In the genomic region with DNA sequence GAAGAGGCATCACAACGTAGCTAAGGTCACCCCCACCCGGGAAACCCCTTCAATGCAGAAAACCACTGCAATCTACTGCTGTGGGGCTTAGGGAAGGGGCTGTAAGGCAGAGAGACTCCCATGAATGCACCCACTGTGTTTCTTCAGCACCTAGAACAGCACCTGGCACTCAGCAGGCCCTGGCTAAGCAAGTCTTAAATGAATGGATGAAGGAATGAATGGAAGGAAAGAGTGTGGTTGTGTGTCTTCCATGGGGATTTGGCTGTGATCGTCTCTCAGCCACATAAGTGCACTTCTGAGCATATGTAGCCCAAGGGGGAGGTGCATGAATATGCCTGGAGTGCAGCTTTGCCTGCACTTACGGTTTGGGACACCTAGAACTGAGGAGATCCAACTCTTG, we compare ENCODE assay signal across 1 cellular context.
TF ChIP-seq lines count a peak whose summit lies in the region.

No MANE protein-coding gene starts in this region.

TF ChIP-seq in HepG2, 621 proteins besides CTCF, POLR2A, EP300 and RAD21:
- TF ChIP-seq ZFP90 (CRISPR knock-in tag; IDR thresholded peaks at IDR 0.05; ENCODE audit: borderline replicate concordance) (peak; percentile 100), ZNF782 (CRISPR knock-in tag; IDR thresholded peaks at IDR 0.05; ENCODE audit: borderline replicate concordance) (no peak), ZNF552 (CRISPR knock-in tag; IDR thresholded peaks at IDR 0.05; ENCODE audit: borderline replicate concordance) (no peak), MIER2 (CRISPR knock-in tag; IDR thresholded peaks at IDR 0.05) (peak; percentile 75)
- TF ChIP-seq, protein P1, sequence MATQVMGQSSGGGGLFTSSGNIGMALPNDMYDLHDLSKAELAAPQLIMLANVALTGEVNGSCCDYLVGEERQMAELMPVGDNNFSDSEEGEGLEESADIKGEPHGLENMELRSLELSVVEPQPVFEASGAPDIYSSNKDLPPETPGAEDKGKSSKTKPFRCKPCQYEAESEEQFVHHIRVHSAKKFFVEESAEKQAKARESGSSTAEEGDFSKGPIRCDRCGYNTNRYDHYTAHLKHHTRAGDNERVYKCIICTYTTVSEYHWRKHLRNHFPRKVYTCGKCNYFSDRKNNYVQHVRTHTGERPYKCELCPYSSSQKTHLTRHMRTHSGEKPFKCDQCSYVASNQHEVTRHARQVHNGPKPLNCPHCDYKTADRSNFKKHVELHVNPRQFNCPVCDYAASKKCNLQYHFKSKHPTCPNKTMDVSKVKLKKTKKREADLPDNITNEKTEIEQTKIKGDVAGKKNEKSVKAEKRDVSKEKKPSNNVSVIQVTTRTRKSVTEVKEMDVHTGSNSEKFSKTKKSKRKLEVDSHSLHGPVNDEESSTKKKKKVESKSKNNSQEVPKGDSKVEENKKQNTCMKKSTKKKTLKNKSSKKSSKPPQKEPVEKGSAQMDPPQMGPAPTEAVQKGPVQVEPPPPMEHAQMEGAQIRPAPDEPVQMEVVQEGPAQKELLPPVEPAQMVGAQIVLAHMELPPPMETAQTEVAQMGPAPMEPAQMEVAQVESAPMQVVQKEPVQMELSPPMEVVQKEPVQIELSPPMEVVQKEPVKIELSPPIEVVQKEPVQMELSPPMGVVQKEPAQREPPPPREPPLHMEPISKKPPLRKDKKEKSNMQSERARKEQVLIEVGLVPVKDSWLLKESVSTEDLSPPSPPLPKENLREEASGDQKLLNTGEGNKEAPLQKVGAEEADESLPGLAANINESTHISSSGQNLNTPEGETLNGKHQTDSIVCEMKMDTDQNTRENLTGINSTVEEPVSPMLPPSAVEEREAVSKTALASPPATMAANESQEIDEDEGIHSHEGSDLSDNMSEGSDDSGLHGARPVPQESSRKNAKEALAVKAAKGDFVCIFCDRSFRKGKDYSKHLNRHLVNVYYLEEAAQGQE (IDR thresholded peaks at IDR 0.05; ENCODE audit: borderline replicate concordance in 1 of 2, low read depth in 1 of 2, low read length in 2 of 2), result peak; percentile 22 to 86
- TF ChIP-seq, protein P2, sequence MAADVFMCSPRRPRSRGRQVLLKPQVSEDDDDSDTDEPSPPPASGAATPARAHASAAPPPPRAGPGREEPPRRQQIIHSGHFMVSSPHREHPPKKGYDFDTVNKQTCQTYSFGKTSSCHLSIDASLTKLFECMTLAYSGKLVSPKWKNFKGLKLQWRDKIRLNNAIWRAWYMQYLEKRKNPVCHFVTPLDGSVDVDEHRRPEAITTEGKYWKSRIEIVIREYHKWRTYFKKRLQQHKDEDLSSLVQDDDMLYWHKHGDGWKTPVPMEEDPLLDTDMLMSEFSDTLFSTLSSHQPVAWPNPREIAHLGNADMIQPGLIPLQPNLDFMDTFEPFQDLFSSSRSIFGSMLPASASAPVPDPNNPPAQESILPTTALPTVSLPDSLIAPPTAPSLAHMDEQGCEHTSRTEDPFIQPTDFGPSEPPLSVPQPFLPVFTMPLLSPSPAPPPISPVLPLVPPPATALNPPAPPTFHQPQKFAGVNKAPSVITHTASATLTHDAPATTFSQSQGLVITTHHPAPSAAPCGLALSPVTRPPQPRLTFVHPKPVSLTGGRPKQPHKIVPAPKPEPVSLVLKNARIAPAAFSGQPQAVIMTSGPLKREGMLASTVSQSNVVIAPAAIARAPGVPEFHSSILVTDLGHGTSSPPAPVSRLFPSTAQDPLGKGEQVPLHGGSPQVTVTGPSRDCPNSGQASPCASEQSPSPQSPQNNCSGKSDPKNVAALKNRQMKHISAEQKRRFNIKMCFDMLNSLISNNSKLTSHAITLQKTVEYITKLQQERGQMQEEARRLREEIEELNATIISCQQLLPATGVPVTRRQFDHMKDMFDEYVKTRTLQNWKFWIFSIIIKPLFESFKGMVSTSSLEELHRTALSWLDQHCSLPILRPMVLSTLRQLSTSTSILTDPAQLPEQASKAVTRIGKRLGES (CRISPR knock-in tag; IDR thresholded peaks at IDR 0.05; ENCODE audit: borderline replicate concordance), result no peak
